Comparison of ENCODE assay signal across 14 cellular contexts in the genomic region with DNA sequence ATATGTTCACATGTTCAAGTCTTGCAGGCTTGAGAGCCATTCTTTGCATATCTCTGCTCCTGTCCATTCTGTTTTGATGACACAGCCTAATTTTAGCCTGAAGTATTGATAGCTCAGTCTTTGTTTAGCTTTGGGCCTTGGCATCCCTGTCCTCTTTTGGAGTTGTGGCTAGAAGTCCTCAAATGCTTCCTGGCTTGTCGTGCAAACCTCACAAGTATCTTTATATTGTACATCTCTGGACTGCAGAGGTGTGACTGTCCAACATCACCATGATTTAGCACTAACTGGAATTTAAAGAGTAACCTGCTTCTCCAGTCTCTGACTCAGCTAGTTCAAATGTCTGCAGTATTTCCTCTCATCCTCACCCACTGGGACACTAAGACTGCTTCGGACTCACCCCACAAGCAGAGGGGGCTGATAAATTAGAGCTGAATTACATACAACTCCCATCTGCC. TPM values are rescaled to one million over a fixed set of nuclear protein-coding genes. Genes with fewer than 3 reads are reported as not detected.
DNase-seq lines count a peak whose midpoint lies in the region; ATAC-seq, FAIRE-seq and TF ChIP-seq lines count a peak whose summit lies in the region.
"Had no signal": no experiment of that assay in that cellular context is flagged by ENCODE, and none has a peak within 500 bp of the region (broad histone marks: within the 10 kb centered on the region; RNA-seq: fewer than 3 reads in every experiment).

No MANE protein-coding gene starts in this region.

- H3K4me3 Mint-ChIP-seq in CD14-positive monocyte = no peak overlapping the region
- no peak overlapping the region for H3K4me3 Mint-ChIP-seq in activated CD4-positive, alpha-beta memory T cell treated with anti-CD3 and anti-CD28 coated beads for 36 hours
- H3K4me3 Mint-ChIP-seq: activated CD8-positive, alpha-beta memory T cell treated with anti-CD3 and anti-CD28 coated beads, Interleukin-2, amount 10 ng/mL, durations not matched to agents 7 days and 5 days had no signal

- CTCF ChIA-PET in SK-N-SH (lab: Yijun Ruan, JAX) = interaction anchor here (1.4 to 1.5 kb wide), 2 partner anchors 28 to 184 kb away, joined by 4 to 6 read pairs; a partner anchor contains a TSS
- CTCF ChIA-PET in activated CD4-positive, alpha-beta memory T cell treated with anti-CD3 and anti-CD28 coated beads for 36 hours (lab: Charles Lee) = no interaction called here

- H3K27ac Mint-ChIP-seq in CD14-positive monocyte = peak overlapping the region in 4 of 7 donors; percentile 5 to 61 (median 41)
- no peak overlapping the region for H3K27ac Mint-ChIP-seq in activated CD4-positive, alpha-beta memory T cell treated with anti-CD3 and anti-CD28 coated beads for 36 hours
- H3K27ac Mint-ChIP-seq: activated CD8-positive, alpha-beta memory T cell treated with anti-CD3 and anti-CD28 coated beads, Interleukin-2, amount 10 ng/mL, durations not matched to agents 7 days and 5 days had no signal

- TF ChIP-seq RAD21 in SK-N-SH (IDR thresholded peaks at IDR 0.05; ENCODE audit: low read length) = no peak

- POLR2A ChIA-PET in SK-N-SH (lab: Yijun Ruan, JAX) = interaction anchor here (0.5 to 1.7 kb wide), 2 partner anchors 28 to 265 kb away, joined by 3 to 6 read pairs; no protein-coding TSS in a partner anchor
- POLR2A ChIA-PET in activated CD4-positive, alpha-beta memory T cell treated with anti-CD3 and anti-CD28 coated beads for 36 hours (lab: Charles Lee) = no interaction called here

- peaks cover 6% of the 10 kb centered on the region for H3F3A ChIP-seq in SK-N-SH (replicated peaks; ENCODE audit: insufficient read depth)

- 42% methylated on average over 2 of the region's 2 CpGs for WGBS in SK-N-SH (ENCODE audit: low lambda C conversion rate)

- no peak overlapping the region for H3K4me3 ChIP-seq in SK-N-SH (ENCODE audit: low read depth in 2 of 2, low read length in 1 of 2)
- no peak overlapping the region for H3K4me3 ChIP-seq in keratinocyte (ENCODE audit: control insufficient read depth in 2 of 3, extremely low read depth in 1 of 3, insufficient read depth in 2 of 3, low read depth in 1 of 3, low read length in 3 of 3)
- H3K4me3 ChIP-seq: Peyer's patch, psoas muscle, thoracic aorta had no signal

- peaks cover 7 to 22% (median 17%) of the 10 kb centered on the region in 7 donors for H3K9me3 Mint-ChIP-seq in CD14-positive monocyte
- peaks cover 20% of the 10 kb centered on the region for H3K9me3 Mint-ChIP-seq in activated CD4-positive, alpha-beta memory T cell treated with anti-CD3 and anti-CD28 coated beads for 36 hours

- ATAC-seq in HG03108 (IDR thresholded peaks at IDR 0.05; ENCODE audit: unreplicated experiment) = no peak
- ATAC-seq in HG03039 (IDR thresholded peaks at IDR 0.05; ENCODE audit: unreplicated experiment) = no peak
- ATAC-seq: activated CD8-positive, alpha-beta memory T cell treated with anti-CD3 and anti-CD28 coated beads, Interleukin-2, amount 10 ng/mL, durations not matched to agents 7 days and 5 days; psoas muscle had no signal

- H3K27ac ChIP-seq in SK-N-SH (ENCODE audit: low read depth in 2 of 2, low read length in 1 of 2) (peak overlapping the region in 1 of 2 experiments; percentile 1; a peak in 1 of 4 replicates), keratinocyte (ENCODE audit: control insufficient read depth, insufficient read depth, low read length) (no peak overlapping the region)
- H3K27ac ChIP-seq: Peyer's patch, psoas muscle, thoracic aorta had no signal

- H3K9me2 ChIP-seq in SK-N-SH = no peaks in the 10 kb centered on the region

- H3K9me1 ChIP-seq in keratinocyte (ENCODE audit: control insufficient read depth, extremely low read depth, insufficient read depth, low read length) = no peaks in the 10 kb centered on the region

- dilution Hi-C loops in keratinocyte (cut with MboI; ENCODE audit: extremely low pct_ligation_motif_present, low sequenced_read_pairs) = no loop called here

- H3K27me3 ChIP-seq in SK-N-SH (ENCODE audit: insufficient read depth) = no peaks in the 10 kb centered on the region
- no peaks in the 10 kb centered on the region for H3K27me3 ChIP-seq in keratinocyte (ENCODE audit: control insufficient read depth, extremely low read depth, insufficient read depth, low read length)
- H3K27me3 ChIP-seq: Peyer's patch had no signal

- TF ChIP-seq CTCF in CD14-positive monocyte (IDR thresholded peaks at IDR 0.05) (no peak), SK-N-SH (IDR thresholded peaks at IDR 0.05) (no peak), keratinocyte (optimal IDR thresholded peaks at IDR 0.05 in 1 of 3, IDR thresholded peaks at IDR 0.05 in 1 of 3, conservative IDR thresholded peaks at IDR 0.05 in 1 of 3; ENCODE audit: extremely low read depth in 1 of 3, insufficient read depth in 2 of 3, low read length in 3 of 3) (no peak)

- peaks cover 14 to 21% of the 10 kb centered on the region in 2 donors for H3K36me3 Mint-ChIP-seq in CD14-positive monocyte
- no peaks in the 10 kb centered on the region for H3K36me3 Mint-ChIP-seq in activated CD4-positive, alpha-beta memory T cell treated with anti-CD3 and anti-CD28 coated beads for 36 hours

- H3K79me2 ChIP-seq in SK-N-SH (ENCODE audit: insufficient read depth) = no peaks in the 10 kb centered on the region
- H3K79me2 ChIP-seq in keratinocyte (ENCODE audit: control insufficient read depth, insufficient read depth, low read length) = no peaks in the 10 kb centered on the region

- H3K4me2 ChIP-seq in SK-N-SH = no peak overlapping the region
- H3K4me2 ChIP-seq in keratinocyte (ENCODE audit: control insufficient read depth, extremely low read depth, insufficient read depth, low read depth, low read length) = peak overlapping the region; percentile 3

- intact Hi-C loops in CD14-positive monocyte (cut with micrococcal nuclease) = no loop called here
- intact Hi-C loops in activated CD4-positive, alpha-beta memory T cell treated with anti-CD3 and anti-CD28 coated beads for 36 hours (cut with micrococcal nuclease) = no loop called here

- no peak overlapping the region for H2AFZ ChIP-seq in SK-N-SH (ENCODE audit: low read depth)
- no peak overlapping the region for H2AFZ ChIP-seq in keratinocyte (ENCODE audit: control insufficient read depth, low read length)

- no peaks in the 10 kb centered on the region for H3K27me3 Mint-ChIP-seq in CD14-positive monocyte (ENCODE audit: low read depth in 3 of 3)
- no peaks in the 10 kb centered on the region for H3K27me3 Mint-ChIP-seq in activated CD4-positive, alpha-beta memory T cell treated with anti-CD3 and anti-CD28 coated beads for 36 hours

- DNase-seq in CD14-positive monocyte (ENCODE audit: low spot score) (no peak), SK-N-SH (no peak), keratinocyte (ENCODE audit: low read depth, low spot score) (no peak)
- no peak for DNase-seq in activated CD4-positive, alpha-beta memory T cell treated with anti-CD3 and anti-CD28 coated beads for 36 hours
- DNase-seq: activated CD8-positive, alpha-beta memory T cell treated with anti-CD3 and anti-CD28 coated beads, Interleukin-2, amount 10 ng/mL, durations not matched to agents 7 days and 5 days; AML-193; effector CD8-positive, alpha-beta T cell; GDM1; MM.1S; Peyer's patch; psoas muscle had no signal

- H3K4me1 ChIP-seq in SK-N-SH (ENCODE audit: control insufficient read depth in 1 of 2, insufficient read depth in 2 of 2, low read depth in 1 of 2, low read length in 1 of 2) (0 out of 4 replicates have a peak, but pooled peaks cover 0 to 6% of the 10 kb centered on the region in 2 experiments), keratinocyte (ENCODE audit: control insufficient read depth, extremely low read depth, insufficient read depth, low read length) (peaks cover 13% of the 10 kb centered on the region)
- H3K4me1 ChIP-seq: Peyer's patch, psoas muscle had no signal

- H3K4me1 Mint-ChIP-seq in CD14-positive monocyte = no peaks in the 10 kb centered on the region
- no peaks in the 10 kb centered on the region for H3K4me1 Mint-ChIP-seq in activated CD4-positive, alpha-beta memory T cell treated with anti-CD3 and anti-CD28 coated beads for 36 hours (ENCODE audit: low read depth)
- H3K4me1 Mint-ChIP-seq: activated CD8-positive, alpha-beta memory T cell treated with anti-CD3 and anti-CD28 coated beads, Interleukin-2, amount 10 ng/mL, durations not matched to agents 7 days and 5 days had no signal

- H3K36me3 ChIP-seq in SK-N-SH (replicated peaks in 1 of 2; ENCODE audit: control insufficient read depth in 1 of 2, insufficient read depth in 2 of 2, low read length in 1 of 2) (no peaks in the 10 kb centered on the region), keratinocyte (ENCODE audit: control insufficient read depth in 2 of 2, extremely low read depth in 1 of 2, insufficient read depth in 2 of 2, low read length in 2 of 2) (no peaks in the 10 kb centered on the region)
- H3K36me3 ChIP-seq: Peyer's patch had no signal

- peaks cover 13% of the 10 kb centered on the region; the same call in 1 of the 2 replicates for H3K9me3 ChIP-seq in SK-N-SH
- no peaks in the 10 kb centered on the region for H3K9me3 ChIP-seq in keratinocyte (ENCODE audit: control insufficient read depth, low read depth, low read length)
- H3K9me3 ChIP-seq: Peyer's patch, thoracic aorta had no signal

- H3K9ac ChIP-seq in SK-N-SH (no peak overlapping the region), keratinocyte (ENCODE audit: control insufficient read depth, extremely low read depth, insufficient read depth, low read length) (no peak overlapping the region)

- H4K20me1 ChIP-seq in SK-N-SH (ENCODE audit: insufficient read depth) (no peaks in the 10 kb centered on the region), keratinocyte (ENCODE audit: control insufficient read depth, extremely low read depth, insufficient read depth, low read length) (no peaks in the 10 kb centered on the region)

- FAIRE-seq in keratinocyte (lab: Jason Lieb, UNC) = no peak

- no peak for TF ChIP-seq EP300 in SK-N-SH (IDR thresholded peaks at IDR 0.05; ENCODE audit: borderline replicate concordance in 1 of 2, low read depth in 1 of 2, low read length in 1 of 2)

RNA-seq across cellular contexts. Expression of a gene that starts 11.7 kb away (rescaled TPM):
- polyA plus RNA-seq in CD14-positive monocyte (not detected), SK-N-SH (2012; rRNA removed) (0.54 and 0.61 TPM in 2 replicates), keratinocyte (0.14 to 0.28 TPM (median 0.16 TPM) in 3 replicates)
- polyA plus RNA-seq in SK-N-SH (2012; cell fraction: cytosol; rRNA removed) = 0.35 and 0.37 TPM in 2 replicates
- 1.5 and 1.6 TPM in 2 replicates for polyA plus RNA-seq in SK-N-SH (2012; cell fraction: nucleus; rRNA removed)
- polyA plus RNA-seq in keratinocyte (2011; ENCODE audit: low read depth) = not detected
- 0.09 and 0.21 TPM in 2 replicates for polyA plus RNA-seq in keratinocyte (2011; cell fraction: cytosol; rRNA removed)
- 0.29 and 0.52 TPM in 2 replicates for polyA plus RNA-seq in keratinocyte (2011; cell fraction: nucleus; rRNA removed)
- polyA plus RNA-seq in keratinocyte (2012; ENCODE audit: low replicate concordance) = 0.22 TPM in 1 of 2 replicates, not detected in the other
- not detected in 3 replicates for polyA minus RNA-seq in keratinocyte
- polyA minus RNA-seq in keratinocyte (2011; cell fraction: cytosol; rRNA and poly(A)+ RNA removed) = not detected
- polyA minus RNA-seq in keratinocyte (2011; cell fraction: nucleus; rRNA and poly(A)+ RNA removed) = not detected in 2 replicates
- under 1 TPM in 1 of 2 experiments, not detected in 1; 0.40 TPM for total RNA-seq in activated CD4-positive, alpha-beta memory T cell treated with anti-CD3 and anti-CD28 coated beads for 36 hours
- total RNA-seq: activated CD8-positive, alpha-beta memory T cell treated with anti-CD3 and anti-CD28 coated beads, Interleukin-2, amount 10 ng/mL, durations not matched to agents 7 days and 5 days; Peyer's patch had no signal

RNA-seq across cellular contexts. Expression of a gene that starts 11.8 kb away (rescaled TPM):
- polyA plus RNA-seq in CD14-positive monocyte (1 to 10 TPM; 6.5 to 7.5 TPM), SK-N-SH (2012; rRNA removed) (5.3 and 6.8 TPM in 2 replicates), keratinocyte (0.73 to 2.5 TPM (median 2.0 TPM) in 3 replicates)
- polyA plus RNA-seq in SK-N-SH (2012; cell fraction: cytosol; rRNA removed) = 7.4 and 7.6 TPM in 2 replicates
- polyA plus RNA-seq in SK-N-SH (2012; cell fraction: nucleus; rRNA removed) = 10.1 and 15.6 TPM in 2 replicates
- polyA plus RNA-seq in keratinocyte (2011; ENCODE audit: low read depth) = 4.4 TPM
- 1.5 and 3.4 TPM in 2 replicates for polyA plus RNA-seq in keratinocyte (2011; cell fraction: cytosol; rRNA removed)
- 4.9 and 8.5 TPM in 2 replicates for polyA plus RNA-seq in keratinocyte (2011; cell fraction: nucleus; rRNA removed)
- polyA plus RNA-seq in keratinocyte (2012; ENCODE audit: low replicate concordance) = 2.5 and 4.3 TPM in 2 replicates
- 0.23 to 1.0 TPM (median 0.89 TPM) in 3 replicates for polyA minus RNA-seq in keratinocyte
- 4.2 TPM for polyA minus RNA-seq in keratinocyte (2011; cell fraction: cytosol; rRNA and poly(A)+ RNA removed)
- polyA minus RNA-seq in keratinocyte (2011; cell fraction: nucleus; rRNA and poly(A)+ RNA removed) = 0.32 and 2.5 TPM in 2 replicates
- 1 to 10 TPM; 6.5 to 7.2 TPM for total RNA-seq in activated CD4-positive, alpha-beta memory T cell treated with anti-CD3 and anti-CD28 coated beads for 36 hours

RNA-seq across cellular contexts. Expression of a gene that starts 26.8 kb away (rescaled TPM):
- polyA plus RNA-seq in CD14-positive monocyte = 10 to 100 TPM; 24.5 to 41.7 TPM
- polyA plus RNA-seq in SK-N-SH (2012; rRNA removed) = 110 and 116 TPM in 2 replicates
- polyA plus RNA-seq in SK-N-SH (2012; cell fraction: cytosol; rRNA removed) = 49.8 and 71.0 TPM in 2 replicates
- polyA plus RNA-seq in SK-N-SH (2012; cell fraction: nucleus; rRNA removed) = 344 and 375 TPM in 2 replicates
- polyA plus RNA-seq in keratinocyte = 30.9 to 53.9 TPM (median 36.3 TPM) in 3 replicates
- polyA plus RNA-seq in keratinocyte (2011; ENCODE audit: low read depth) = 7.9 TPM
- polyA plus RNA-seq in keratinocyte (2011; cell fraction: cytosol; rRNA removed) = 29.2 and 37.1 TPM in 2 replicates
- polyA plus RNA-seq in keratinocyte (2011; cell fraction: nucleus; rRNA removed) = 66.2 and 74.2 TPM in 2 replicates
- 12.3 and 37.3 TPM in 2 replicates for polyA plus RNA-seq in keratinocyte (2012; ENCODE audit: low replicate concordance)
- polyA minus RNA-seq in keratinocyte = 18.4 to 33.0 TPM (median 31.0 TPM) in 3 replicates
- 35.7 TPM for polyA minus RNA-seq in keratinocyte (2011; cell fraction: cytosol; rRNA and poly(A)+ RNA removed)
- polyA minus RNA-seq in keratinocyte (2011; cell fraction: nucleus; rRNA and poly(A)+ RNA removed) = 16.5 and 17.1 TPM in 2 replicates
- total RNA-seq in activated CD4-positive, alpha-beta memory T cell treated with anti-CD3 and anti-CD28 coated beads for 36 hours = under 1 TPM; 0.90 to 0.94 TPM

RNA-seq across cellular contexts. Expression of a gene that starts 35.3 kb away (rescaled TPM):
- polyA plus RNA-seq in CD14-positive monocyte = 100 to 1,000 TPM; 146 to 172 TPM
- polyA plus RNA-seq in SK-N-SH (2012; rRNA removed) = 275 and 295 TPM in 2 replicates
- polyA plus RNA-seq in SK-N-SH (2012; cell fraction: cytosol; rRNA removed) = 400 and 550 TPM in 2 replicates
- polyA plus RNA-seq in SK-N-SH (2012; cell fraction: nucleus; rRNA removed) = 99.6 and 106 TPM in 2 replicates
- 189 to 347 TPM (median 265 TPM) in 3 replicates for polyA plus RNA-seq in keratinocyte
- 139 TPM for polyA plus RNA-seq in keratinocyte (2011; ENCODE audit: low read depth)
- 282 and 428 TPM in 2 replicates for polyA plus RNA-seq in keratinocyte (2011; cell fraction: cytosol; rRNA removed)
- polyA plus RNA-seq in keratinocyte (2011; cell fraction: nucleus; rRNA removed) = 119 and 148 TPM in 2 replicates
- 200 and 212 TPM in 2 replicates for polyA plus RNA-seq in keratinocyte (2012; ENCODE audit: low replicate concordance)
- 13.4 to 63.6 TPM (median 36.7 TPM) in 3 replicates for polyA minus RNA-seq in keratinocyte
- polyA minus RNA-seq in keratinocyte (2011; cell fraction: cytosol; rRNA and poly(A)+ RNA removed) = 74.1 TPM
- 13.5 and 28.2 TPM in 2 replicates for polyA minus RNA-seq in keratinocyte (2011; cell fraction: nucleus; rRNA and poly(A)+ RNA removed)
- 100 to 1,000 TPM; 145 to 148 TPM for total RNA-seq in activated CD4-positive, alpha-beta memory T cell treated with anti-CD3 and anti-CD28 coated beads for 36 hours
